In genomic region chr3:21435871-21436270, GRCh38 we compare ENCODE assay signal across 12 cellular contexts.
DNase-seq lines count a peak whose midpoint lies in the region; ATAC-seq and TF ChIP-seq lines count a peak whose summit lies in the region.
"Had no signal": no experiment of that assay in that cellular context is flagged by ENCODE, and none has a peak within 500 bp of the region (broad histone marks: within the 10 kb centered on the region; RNA-seq: fewer than 3 reads in every experiment).

No MANE protein-coding gene starts in this region.

- no peak overlapping the region for H3K4me3 ChIP-seq in AG04450 (ENCODE audit: low read depth, low read length)
- H3K4me3 ChIP-seq: BLaER1 treated with 17β-estradiol and CSF1 and Interleukin-3, amounts not matched to agents 10 nM and 100 nM; neural progenitor cell had no signal

- peaks cover 11% of the 10 kb centered on the region for H3K9me3 Mint-ChIP-seq in activated CD4-positive, alpha-beta memory T cell treated with anti-CD3 and anti-CD28 coated beads, Interleukin-2, amount 10 ng/mL, durations not matched to agents 7 days and 5 days
- H3K9me3 Mint-ChIP-seq in immature natural killer cell = peaks cover 3 to 46% (median 25%) of the 10 kb centered on the region in 6 donors
- H3K9me3 Mint-ChIP-seq: neural progenitor cell had no signal

- H3K27ac Mint-ChIP-seq in activated CD4-positive, alpha-beta memory T cell treated with anti-CD3 and anti-CD28 coated beads, Interleukin-2, amount 10 ng/mL, durations not matched to agents 7 days and 5 days = no peak overlapping the region
- H3K27ac Mint-ChIP-seq in immature natural killer cell = no peak overlapping the region
- H3K27ac Mint-ChIP-seq: neural progenitor cell had no signal

- CTCF ChIA-PET in AG04450 (lab: Charles Lee) = no interaction called here
- CTCF ChIA-PET in activated CD4-positive, alpha-beta memory T cell treated with anti-CD3 and anti-CD28 coated beads, Interleukin-2, amount 10 ng/mL, durations not matched to agents 7 days and 5 days (lab: Charles Lee) = no interaction called here

- no peaks in the 10 kb centered on the region for H3K9me3 ChIP-seq in AG04450 (ENCODE audit: control insufficient read depth, insufficient read depth, low read length)
- H3K9me3 ChIP-seq: BLaER1 treated with 17β-estradiol and CSF1 and Interleukin-3, amounts not matched to agents 10 nM and 100 nM had no signal

- H3K4me1 Mint-ChIP-seq in activated CD4-positive, alpha-beta memory T cell treated with anti-CD3 and anti-CD28 coated beads, Interleukin-2, amount 10 ng/mL, durations not matched to agents 7 days and 5 days = no peaks in the 10 kb centered on the region
- no peaks in the 10 kb centered on the region for H3K4me1 Mint-ChIP-seq in immature natural killer cell
- H3K4me1 Mint-ChIP-seq: neural progenitor cell had no signal

- ATAC-seq in HG02798 (IDR thresholded peaks at IDR 0.05; ENCODE audit: poor library complexity, unreplicated experiment) = no peak

- H3K27me3 Mint-ChIP-seq in activated CD4-positive, alpha-beta memory T cell treated with anti-CD3 and anti-CD28 coated beads, Interleukin-2, amount 10 ng/mL, durations not matched to agents 7 days and 5 days = no peaks in the 10 kb centered on the region
- H3K27me3 Mint-ChIP-seq in immature natural killer cell (ENCODE audit: low read depth in 3 of 3) = no peaks in the 10 kb centered on the region

- no peaks in the 10 kb centered on the region for H3K27me3 ChIP-seq in AG04450 (ENCODE audit: control insufficient read depth, insufficient read depth, low read length)
- H3K27me3 ChIP-seq: BLaER1 treated with 17β-estradiol and CSF1 and Interleukin-3, amounts not matched to agents 10 nM and 100 nM; neural progenitor cell had no signal

- no peak overlapping the region for H3K4me3 Mint-ChIP-seq in activated CD4-positive, alpha-beta memory T cell treated with anti-CD3 and anti-CD28 coated beads, Interleukin-2, amount 10 ng/mL, durations not matched to agents 7 days and 5 days
- H3K4me3 Mint-ChIP-seq in immature natural killer cell = no peak overlapping the region
- H3K4me3 Mint-ChIP-seq: neural progenitor cell had no signal

- DNase-seq in AG04450 (ENCODE audit: low read depth, low spot score) (peak; percentile 74), HT1080 (ENCODE audit: low read depth) (peak; percentile 94), astrocyte of the hippocampus (ENCODE audit: low read depth, low spot score) (peak; percentile 91), glomerular endothelial cell (ENCODE audit: extremely low read depth, low read depth, low spot score) (peak; percentile 39), NCI-H187 treated with DMSO at 0.1 percent for 48 hours (lab: John Stamatoyannopoulos, UW) (no peak), immature natural killer cell (no peak)
- no peak for DNase-seq in activated CD4-positive, alpha-beta memory T cell treated with anti-CD3 and anti-CD28 coated beads, Interleukin-2, amount 10 ng/mL, durations not matched to agents 7 days and 5 days
- DNase-seq: dorsolateral prefrontal cortex, NCI-H524 had no signal

- no peak for TF ChIP-seq CTCF in AG04450 (IDR thresholded peaks at IDR 0.05; ENCODE audit: low read depth, low read length)

- H3K36me3 Mint-ChIP-seq in activated CD4-positive, alpha-beta memory T cell treated with anti-CD3 and anti-CD28 coated beads, Interleukin-2, amount 10 ng/mL, durations not matched to agents 7 days and 5 days (ENCODE audit: low read depth) = no peaks in the 10 kb centered on the region
- H3K36me3 Mint-ChIP-seq in immature natural killer cell = no peaks in the 10 kb centered on the region
- H3K36me3 Mint-ChIP-seq: neural progenitor cell had no signal

- H3K27ac ChIP-seq in AG04450 (ENCODE audit: low read depth, low read length) = no peak overlapping the region
- H3K27ac ChIP-seq: BLaER1 treated with 17β-estradiol and CSF1 and Interleukin-3, amounts not matched to agents 10 nM and 100 nM; neural progenitor cell had no signal

- POLR2A ChIA-PET in AG04450 (lab: Yijun Ruan, JAX) = no interaction called here
- POLR2A ChIA-PET in activated CD4-positive, alpha-beta memory T cell treated with anti-CD3 and anti-CD28 coated beads, Interleukin-2, amount 10 ng/mL, durations not matched to agents 7 days and 5 days (lab: Charles Lee) = no interaction called here

Comparison
In these comparisons a context has a peak if more than half of its experiments do, and no peak if none do; other contexts are left out.
1. DNase-seq: peak in AG04450 (single experiment), HT1080 (single experiment), astrocyte of the hippocampus (single experiment) and glomerular endothelial cell (single experiment); none in activated CD4-positive, alpha-beta memory T cell treated with anti-CD3 and anti-CD28 coated beads, Interleukin-2, amount 10 ng/mL, durations not matched to agents 7 days and 5 days (single experiment), NCI-H187 treated with DMSO at 0.1 percent for 48 hours (single experiment) and immature natural killer cell (0 of 3).